ENCODE assay signal across 1 cellular context in the genomic region with DNA sequence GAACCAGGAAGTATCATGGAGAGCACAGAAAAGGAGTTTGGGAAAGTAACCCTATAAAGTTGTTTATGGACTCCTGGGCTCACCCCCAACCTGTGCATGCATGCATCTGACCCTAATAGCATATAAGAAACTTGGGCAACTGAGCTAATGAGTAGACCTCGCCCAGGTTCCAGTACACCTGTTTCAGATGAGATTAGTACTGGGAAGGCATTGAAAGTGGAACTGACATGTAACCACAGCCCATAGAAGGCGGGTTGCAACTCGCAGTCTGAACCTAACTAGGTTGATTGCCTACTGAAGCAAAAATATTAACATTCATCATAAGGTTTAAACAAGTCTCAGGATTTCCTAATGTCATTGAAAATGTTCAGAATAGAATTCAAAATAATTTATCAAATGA.
TF ChIP-seq lines count a peak whose summit lies in the region.

No MANE protein-coding gene starts in this region.

TF ChIP-seq in HepG2, 621 proteins besides CTCF, POLR2A, EP300 and RAD21 (continued from another document):
- no peak for TF ChIP-seq MIXL1 (CRISPR knock-in tag; IDR thresholded peaks at IDR 0.05)
- no peak for TF ChIP-seq ZNF446 (CRISPR knock-in tag; IDR thresholded peaks at IDR 0.05)
- TF ChIP-seq SNRNP70 (IDR thresholded peaks at IDR 0.05; ENCODE audit: low read depth, low read length) = no peak
- TF ChIP-seq, protein P1, sequence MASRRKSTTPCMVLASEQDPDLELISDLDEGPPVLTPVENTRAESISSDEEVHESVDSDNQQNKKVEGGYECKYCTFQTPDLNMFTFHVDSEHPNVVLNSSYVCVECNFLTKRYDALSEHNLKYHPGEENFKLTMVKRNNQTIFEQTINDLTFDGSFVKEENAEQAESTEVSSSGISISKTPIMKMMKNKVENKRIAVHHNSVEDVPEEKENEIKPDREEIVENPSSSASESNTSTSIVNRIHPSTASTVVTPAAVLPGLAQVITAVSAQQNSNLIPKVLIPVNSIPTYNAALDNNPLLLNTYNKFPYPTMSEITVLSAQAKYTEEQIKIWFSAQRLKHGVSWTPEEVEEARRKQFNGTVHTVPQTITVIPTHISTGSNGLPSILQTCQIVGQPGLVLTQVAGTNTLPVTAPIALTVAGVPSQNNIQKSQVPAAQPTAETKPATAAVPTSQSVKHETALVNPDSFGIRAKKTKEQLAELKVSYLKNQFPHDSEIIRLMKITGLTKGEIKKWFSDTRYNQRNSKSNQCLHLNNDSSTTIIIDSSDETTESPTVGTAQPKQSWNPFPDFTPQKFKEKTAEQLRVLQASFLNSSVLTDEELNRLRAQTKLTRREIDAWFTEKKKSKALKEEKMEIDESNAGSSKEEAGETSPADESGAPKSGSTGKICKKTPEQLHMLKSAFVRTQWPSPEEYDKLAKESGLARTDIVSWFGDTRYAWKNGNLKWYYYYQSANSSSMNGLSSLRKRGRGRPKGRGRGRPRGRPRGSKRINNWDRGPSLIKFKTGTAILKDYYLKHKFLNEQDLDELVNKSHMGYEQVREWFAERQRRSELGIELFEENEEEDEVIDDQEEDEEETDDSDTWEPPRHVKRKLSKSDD (CRISPR knock-in tag; IDR thresholded peaks at IDR 0.05; ENCODE audit: low read depth) = no peak
- TF ChIP-seq, protein P2, sequence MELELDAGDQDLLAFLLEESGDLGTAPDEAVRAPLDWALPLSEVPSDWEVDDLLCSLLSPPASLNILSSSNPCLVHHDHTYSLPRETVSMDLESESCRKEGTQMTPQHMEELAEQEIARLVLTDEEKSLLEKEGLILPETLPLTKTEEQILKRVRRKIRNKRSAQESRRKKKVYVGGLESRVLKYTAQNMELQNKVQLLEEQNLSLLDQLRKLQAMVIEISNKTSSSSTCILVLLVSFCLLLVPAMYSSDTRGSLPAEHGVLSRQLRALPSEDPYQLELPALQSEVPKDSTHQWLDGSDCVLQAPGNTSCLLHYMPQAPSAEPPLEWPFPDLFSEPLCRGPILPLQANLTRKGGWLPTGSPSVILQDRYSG (CRISPR knock-in tag; IDR thresholded peaks at IDR 0.05) = no peak
- TF ChIP-seq ZNF33A (CRISPR knock-in tag; IDR thresholded peaks at IDR 0.05; ENCODE audit: borderline replicate concordance) = no peak
- TF ChIP-seq, protein P3, sequence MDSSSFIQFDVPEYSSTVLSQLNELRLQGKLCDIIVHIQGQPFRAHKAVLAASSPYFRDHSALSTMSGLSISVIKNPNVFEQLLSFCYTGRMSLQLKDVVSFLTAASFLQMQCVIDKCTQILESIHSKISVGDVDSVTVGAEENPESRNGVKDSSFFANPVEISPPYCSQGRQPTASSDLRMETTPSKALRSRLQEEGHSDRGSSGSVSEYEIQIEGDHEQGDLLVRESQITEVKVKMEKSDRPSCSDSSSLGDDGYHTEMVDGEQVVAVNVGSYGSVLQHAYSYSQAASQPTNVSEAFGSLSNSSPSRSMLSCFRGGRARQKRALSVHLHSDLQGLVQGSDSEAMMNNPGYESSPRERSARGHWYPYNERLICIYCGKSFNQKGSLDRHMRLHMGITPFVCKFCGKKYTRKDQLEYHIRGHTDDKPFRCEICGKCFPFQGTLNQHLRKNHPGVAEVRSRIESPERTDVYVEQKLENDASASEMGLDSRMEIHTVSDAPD (CRISPR knock-in tag; IDR thresholded peaks at IDR 0.05) = no peak
- TF ChIP-seq SP1 (IDR thresholded peaks at IDR 0.05) = no peak
- no peak for TF ChIP-seq SP1 (CRISPR knock-in tag; IDR thresholded peaks at IDR 0.05)
- no peak for TF ChIP-seq MAFK (conservative IDR thresholded peaks at IDR 0.05 in 1 of 2, IDR thresholded peaks at IDR 0.05 in 1 of 2; ENCODE audit: low read length in 2 of 2)
- TF ChIP-seq MED13 (CRISPR knock-in tag; IDR thresholded peaks at IDR 0.05) = no peak
- no peak for TF ChIP-seq ZNF709 (CRISPR knock-in tag; IDR thresholded peaks at IDR 0.05)
- TF ChIP-seq FOSL2 (CRISPR knock-in tag; IDR thresholded peaks at IDR 0.05) = no peak
